ENCODE assay signal across 8 cellular contexts in genomic region chr16:15093940-15094827, GRCh38. TPM values are rescaled to one million over a fixed set of nuclear protein-coding genes. Genes with fewer than 3 reads are reported as not detected.
DNase-seq lines count a peak whose midpoint lies in the region; ATAC-seq and TF ChIP-seq lines count a peak whose summit lies in the region.
"Not testable (repeated sequence)": the region's sequence is repeated elsewhere in the genome, so short reads cannot be mapped to it uniquely, and the experiment has no call there.

TSS of gene RRN3 (minus strand) at chr16:15094272. CDS start at chr16:15094233, 39 bp downstream.

- ATAC-seq in HG02870 (IDR thresholded peaks at IDR 0.05; ENCODE audit: unreplicated experiment) (peak; percentile 96), heart right ventricle (peak; percentile 99 to 100 (median 100)), upper lobe of left lung (ENCODE audit: low FRiP score in 2 of 2) (peak; percentile 99 to 100)

- not testable (repeated sequence) for H3K9me3 ChIP-seq in adrenal gland (replicated peaks in 1 of 3); heart right ventricle; upper lobe of left lung

- in situ Hi-C loops in GM13977 (cut with MboI; ENCODE audit: low pct_unique_long_range_greater_than_20kb, low sequenced_read_pairs, unreplicated experiment), result not testable (repeated sequence)

- WGBS in adrenal gland, 4 donors, result 2 to 7% (median 4%) methylated on average over 19 to 56 of the region's 56 CpGs
- 3% methylated on average over 53 to 56 of the region's 56 CpGs for WGBS in heart right ventricle, 2 donors
- 4 to 8% methylated on average over 20 to 56 of the region's 56 CpGs for WGBS in upper lobe of left lung, 2 donors

- intact Hi-C loops in adrenal gland (cut with DNase I); heart right ventricle (cut with DNase I); posterior vena cava (cut with DNase I): not testable (repeated sequence)

- TF ChIP-seq CTCF in GM13977 (IDR thresholded peaks at IDR 0.05; ENCODE audit: extremely low read depth, insufficient read depth, missing control alignments); adrenal gland (IDR thresholded peaks at IDR 0.05); heart right ventricle (IDR thresholded peaks at IDR 0.05): not testable (repeated sequence)
- peak in 1 of 6 experiments; percentile 10 for TF ChIP-seq CTCF in upper lobe of left lung (IDR thresholded peaks at IDR 0.05)

- H3K27me3 ChIP-seq in adrenal gland, heart right ventricle, upper lobe of left lung: not testable (repeated sequence)

- H3K4me3 ChIP-seq in adrenal gland (peak within 1 kb of the TSS; percentile 51 to 93 (median 70)), heart right ventricle (peak within 1 kb of the TSS; percentile 15 to 80 (median 68)), upper lobe of left lung (peak within 1 kb of the TSS; percentile 60 to 74 (median 66))

- peaks cover 8 to 17% of the 10 kb centered on the region in 2 donors for H3K4me1 ChIP-seq in adrenal gland (replicated peaks in 1 of 2)
- H3K4me1 ChIP-seq in heart right ventricle, result peaks cover 7 to 21% (median 16%) of the 10 kb centered on the region in 9 donors
- peaks cover 12 to 19% (median 13%) of the 10 kb centered on the region in 4 donors for H3K4me1 ChIP-seq in upper lobe of left lung

- TF ChIP-seq POLR2A in adrenal gland (IDR thresholded peaks at IDR 0.05), result peak; percentile 77 to 91
- TF ChIP-seq POLR2A in upper lobe of left lung (IDR thresholded peaks at IDR 0.05), result peak in 3 of 4 donors; percentile 70 to 90 (median 87)

- peak within 1 kb of the TSS; percentile 46 to 96 (median 81) for H3K27ac ChIP-seq in adrenal gland
- H3K27ac ChIP-seq in heart right ventricle, result peak within 1 kb of the TSS in 9 of 10 donors; percentile 60 to 93 (median 86)
- H3K27ac ChIP-seq in upper lobe of left lung, result peak within 1 kb of the TSS; percentile 81 to 88 (median 88)

- H3K36me3 ChIP-seq in adrenal gland (replicated peaks in 1 of 2), result peaks cover 0 to 18% of the 10 kb centered on the region in 2 donors
- H3K36me3 ChIP-seq in heart right ventricle, result peaks cover 0 to 33% (median 5%) of the 10 kb centered on the region in 9 donors
- H3K36me3 ChIP-seq in upper lobe of left lung, result peaks cover 0 to 24% (median 8%) of the 10 kb centered on the region in 4 donors

- peak in 1 of 4 donors; percentile 44 for TF ChIP-seq EP300 in upper lobe of left lung (IDR thresholded peaks at IDR 0.05)

- peak; percentile 80 for DNase-seq in GM13977 (ENCODE audit: low spot score)
- peak; percentile 96 for DNase-seq in NCI-H146 (lab: John Stamatoyannopoulos, UW)
- DNase-seq in T-helper 1 cell, result peak; percentile 61 to 92 (median 76)
- peak; percentile 92 to 96 (median 93) for DNase-seq in adrenal gland
- peak; percentile 91 to 93 for DNase-seq in heart right ventricle
- peak; percentile 98 for DNase-seq in posterior vena cava (ENCODE audit: low spot score)
- peak; percentile 94 to 98 for DNase-seq in upper lobe of left lung

RNA-seq across cellular contexts. Expression of gene RRN3, which starts in this region (rescaled TPM):
- total RNA-seq in adrenal gland (10 to 100 TPM; 15.0 to 42.3 (median 27.4) TPM), heart right ventricle (10 to 100 TPM; 18.1 to 31.9 (median 24.7) TPM), posterior vena cava (10 to 100 TPM; 21.5 to 24.3 TPM), upper lobe of left lung (10 to 100 TPM; 13.7 to 23.6 (median 22.3) TPM)
- polyA plus RNA-seq in adrenal gland (10 to 100 TPM; 13.6 to 35.7 (median 15.8) TPM), heart right ventricle (10 to 100 TPM in 1 of 2 donors, 1 to 10 TPM in 1; 9.9 to 10.7 TPM)

Comparison
In these comparisons a context has a peak if more than half of its experiments do, and no peak if none do; other contexts are left out.
1. Peak in every context shown above with its lines: DNase-seq, ATAC-seq, H3K4me3 ChIP-seq and H3K27ac ChIP-seq.